Comparison of ENCODE assay signal across 9 cellular contexts in genomic region chr16:21645261-21645721, GRCh38. TPM values are rescaled to one million over a fixed set of nuclear protein-coding genes. Genes with fewer than 3 reads are reported as not detected.
DNase-seq lines count a peak whose midpoint lies in the region; ATAC-seq and TF ChIP-seq lines count a peak whose summit lies in the region.
"Had no signal": no experiment of that assay in that cellular context is flagged by ENCODE, and none has a peak within 500 bp of the region (broad histone marks: within the 10 kb centered on the region; RNA-seq: fewer than 3 reads in every experiment).

No MANE protein-coding gene starts in this region.

- peaks cover 43% of the 10 kb centered on the region for H3K4me1 Mint-ChIP-seq in activated CD4-positive, alpha-beta T cell treated with anti-CD3 and anti-CD28 coated beads, Interleukin-2, amount 10 ng/mL, durations not matched to agents 24 days and 14 days

- H3K36me3 Mint-ChIP-seq in activated CD4-positive, alpha-beta T cell treated with anti-CD3 and anti-CD28 coated beads, Interleukin-2, amount 10 ng/mL, durations not matched to agents 24 days and 14 days (ENCODE audit: low read depth), result peaks cover 9% of the 10 kb centered on the region

- H3K4me3 ChIP-seq in esophagus muscularis mucosa, result peak overlapping the region; percentile 31 to 47 (median 36)

- 77% methylated on average over 9 of the region's 9 CpGs for WGBS in esophagus muscularis mucosa

- no peaks in the 10 kb centered on the region for H3K27me3 ChIP-seq in esophagus muscularis mucosa

- ATAC-seq in HG02885 (IDR thresholded peaks at IDR 0.05; ENCODE audit: poor library complexity, unreplicated experiment), result no peak

- no peak for TF ChIP-seq EP300 in esophagus muscularis mucosa (IDR thresholded peaks at IDR 0.05)

- TF ChIP-seq POLR2A in esophagus muscularis mucosa (IDR thresholded peaks at IDR 0.05; ENCODE audit: low read depth), result no peak

- H3K4me3 Mint-ChIP-seq in activated CD4-positive, alpha-beta T cell treated with anti-CD3 and anti-CD28 coated beads, Interleukin-2, amount 10 ng/mL, durations not matched to agents 24 days and 14 days, result peak overlapping the region; percentile 78

- no peaks in the 10 kb centered on the region for H3K9me3 ChIP-seq in esophagus muscularis mucosa

- no peaks in the 10 kb centered on the region for H3K27me3 Mint-ChIP-seq in activated CD4-positive, alpha-beta T cell treated with anti-CD3 and anti-CD28 coated beads, Interleukin-2, amount 10 ng/mL, durations not matched to agents 24 days and 14 days

- H3K27ac ChIP-seq in esophagus muscularis mucosa (replicated peaks in 1 of 4), result peak overlapping the region; percentile 24 to 56 (median 40)
- H3K27ac ChIP-seq: VCaP had no signal

- peaks cover 19 to 45% (median 25%) of the 10 kb centered on the region in 4 donors for H3K4me1 ChIP-seq in esophagus muscularis mucosa

- no peaks in the 10 kb centered on the region for H3K36me3 ChIP-seq in esophagus muscularis mucosa

- H3K27ac Mint-ChIP-seq in activated CD4-positive, alpha-beta T cell treated with anti-CD3 and anti-CD28 coated beads, Interleukin-2, amount 10 ng/mL, durations not matched to agents 24 days and 14 days, result peak overlapping the region; percentile 91

- DNase-seq in stimulated activated CD4-positive, alpha-beta T cell treated with anti-CD3 and anti-CD28 coated beads, Interleukin-15, amount 100 ng/mL, for 24 hours, result peak; percentile 49
- DNase-seq in stimulated activated CD4-positive, alpha-beta T cell treated with anti-CD3 and anti-CD28 coated beads, Interleukin-1b, Interleukin-23, amount 100 ng/mL, for 48 hours, result no peak
- DNase-seq in activated CD4-positive, alpha-beta T cell treated with anti-CD3 and anti-CD28 coated beads, Interleukin-2, amount 10 ng/mL, durations not matched to agents 24 days and 14 days, result peak; percentile 81
- DNase-seq in esophagus muscularis mucosa (ENCODE audit: extremely low spot score) (no peak), NCI-H2107 treated with DMSO at 0.1 percent for 48 hours (lab: John Stamatoyannopoulos, UW; ENCODE audit: unreplicated experiment) (no peak), NCI-H1092 (lab: John Stamatoyannopoulos, UW) (no peak)
- peak; percentile 30 for DNase-seq in stimulated activated CD4-positive, alpha-beta T cell treated with anti-CD3 and anti-CD28 coated beads, Interleukin-4, amount 100 ng/mL, for 1 hour

- intact Hi-C loops in activated CD4-positive, alpha-beta T cell treated with anti-CD3 and anti-CD28 coated beads, Interleukin-2, amount 10 ng/mL, durations not matched to agents 24 days and 14 days (cut with micrococcal nuclease), result loop anchor here (2.0 to 5.0 kb wide), 3 partner anchors 18 to 307 kb away; partner anchors contain the start of genes METTL9 and UQCRC2
- intact Hi-C loops in esophagus muscularis mucosa (cut with DNase I), result no loop called here

- H3K9me3 Mint-ChIP-seq in activated CD4-positive, alpha-beta T cell treated with anti-CD3 and anti-CD28 coated beads, Interleukin-2, amount 10 ng/mL, durations not matched to agents 24 days and 14 days, result no peaks in the 10 kb centered on the region

- TF ChIP-seq CTCF in esophagus muscularis mucosa (IDR thresholded peaks at IDR 0.05), result no peak

RNA-seq across cellular contexts. Expression of gene IGSF6, which starts 7.1 kb away (rescaled TPM):
- not detected in 2 replicates for total RNA-seq in activated CD4-positive, alpha-beta T cell treated with anti-CD3 and anti-CD28 coated beads, Interleukin-2, amount 10 ng/mL, durations not matched to agents 24 days and 14 days
- total RNA-seq in esophagus muscularis mucosa, result 1 to 10 TPM in 2 of 4 donors, under 1 TPM in 2; 0.69 to 4.5 (median 1.3) TPM

RNA-seq across cellular contexts. Expression of gene OTOA, which starts 18.5 kb away (rescaled TPM):
- total RNA-seq in activated CD4-positive, alpha-beta T cell treated with anti-CD3 and anti-CD28 coated beads, Interleukin-2, amount 10 ng/mL, durations not matched to agents 24 days and 14 days, result 0.12 TPM in 1 of 2 replicates, not detected in the other
- total RNA-seq in esophagus muscularis mucosa, result under 1 TPM in 2 of 4 donors, not detected in 2; 0.11 to 0.33 TPM

RNA-seq across cellular contexts. Expression of gene METTL9, which starts 45.9 kb away (rescaled TPM):
- 65.6 and 66.7 TPM in 2 replicates for total RNA-seq in activated CD4-positive, alpha-beta T cell treated with anti-CD3 and anti-CD28 coated beads, Interleukin-2, amount 10 ng/mL, durations not matched to agents 24 days and 14 days
- total RNA-seq in esophagus muscularis mucosa, result 100 to 1,000 TPM in 2 of 4 donors, 10 to 100 TPM in 2; 70.2 to 122 (median 106) TPM

Comparison
In these comparisons a context has a peak if more than half of its experiments do, and no peak if none do; other contexts are left out.
1. DNase-seq: peak in stimulated activated CD4-positive, alpha-beta T cell treated with anti-CD3 and anti-CD28 coated beads, Interleukin-15, amount 100 ng/mL, for 24 hours (single experiment), activated CD4-positive, alpha-beta T cell treated with anti-CD3 and anti-CD28 coated beads, Interleukin-2, amount 10 ng/mL, durations not matched to agents 24 days and 14 days (single experiment) and stimulated activated CD4-positive, alpha-beta T cell treated with anti-CD3 and anti-CD28 coated beads, Interleukin-4, amount 100 ng/mL, for 1 hour (single experiment); none in stimulated activated CD4-positive, alpha-beta T cell treated with anti-CD3 and anti-CD28 coated beads, Interleukin-1b, Interleukin-23, amount 100 ng/mL, for 48 hours (single experiment), esophagus muscularis mucosa (single experiment), NCI-H2107 treated with DMSO at 0.1 percent for 48 hours (single experiment) and NCI-H1092 (single experiment).